Comparison of ENCODE assay signal across 7 cellular contexts in the genomic region with DNA sequence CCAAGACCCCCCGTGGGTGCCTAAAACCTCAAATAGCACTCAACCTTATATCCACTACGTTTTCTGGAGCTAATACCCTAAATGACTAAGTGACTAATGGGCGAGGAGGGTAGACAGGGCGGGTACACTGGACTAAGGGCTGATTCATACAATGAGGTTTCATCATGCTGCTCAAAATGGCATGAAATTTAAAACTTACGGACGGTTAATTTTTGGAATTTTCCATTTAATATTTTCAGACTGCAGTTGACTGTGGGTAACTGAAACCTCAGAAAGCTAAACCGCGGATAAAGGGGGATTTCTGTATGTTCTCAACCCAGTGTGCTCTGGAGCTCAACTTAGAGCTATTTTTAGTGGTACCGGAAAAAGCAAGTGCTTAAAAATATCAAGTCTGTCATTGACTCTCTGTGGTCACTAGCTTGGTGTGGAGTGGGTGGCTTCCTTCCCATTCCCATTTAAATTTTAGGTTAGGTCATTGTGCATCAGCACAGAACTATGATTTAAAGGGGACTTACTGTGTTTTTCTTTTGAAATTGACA.
DNase-seq lines count a peak whose midpoint lies in the region; ATAC-seq lines count a peak whose summit lies in the region.

No MANE protein-coding gene starts in this region.

- DNase-seq in T-helper 2 cell treated with Interferon-gamma antibody and Interleukin-4, amounts not matched to agents 5 μg/mL and 100 μg/mL, for 36 hours (ENCODE audit: low spot score): peak; percentile 6
- DNase-seq in iris pigment epithelial cell (ENCODE audit: low read depth): peak; percentile 89
- DNase-seq in NCI-H774 (lab: John Stamatoyannopoulos, UW): no peak
- no peak for DNase-seq in H7

- no peaks in the 10 kb centered on the region for H3K36me3 ChIP-seq in H7 (replicated peaks; ENCODE audit: control insufficient read depth, insufficient read depth, low read length)

- ATAC-seq in GM18873 (IDR thresholded peaks at IDR 0.05; ENCODE audit: low FRiP score, unreplicated experiment): peak; percentile 62
- ATAC-seq in HG02642 (IDR thresholded peaks at IDR 0.05; ENCODE audit: poor library complexity, unreplicated experiment): peak; percentile 89
- ATAC-seq in HG03521 (IDR thresholded peaks at IDR 0.05; ENCODE audit: unreplicated experiment): no peak

- no peak overlapping the region for H3K4me3 Mint-ChIP-seq in T-helper 2 cell treated with Interferon-gamma antibody and Interleukin-4, amounts not matched to agents 5 μg/mL and 100 μg/mL, for 36 hours

- no peaks in the 10 kb centered on the region for H3K27me3 Mint-ChIP-seq in T-helper 2 cell treated with Interferon-gamma antibody and Interleukin-4, amounts not matched to agents 5 μg/mL and 100 μg/mL, for 36 hours (ENCODE audit: low read depth)

- no peaks in the 10 kb centered on the region for H3K9me3 Mint-ChIP-seq in T-helper 2 cell treated with Interferon-gamma antibody and Interleukin-4, amounts not matched to agents 5 μg/mL and 100 μg/mL, for 36 hours

- no peaks in the 10 kb centered on the region for H3K4me1 Mint-ChIP-seq in T-helper 2 cell treated with Interferon-gamma antibody and Interleukin-4, amounts not matched to agents 5 μg/mL and 100 μg/mL, for 36 hours (ENCODE audit: low read depth)

- H3K4me3 ChIP-seq in H7 (ENCODE audit: insufficient read depth, low read depth, low read length): no peak overlapping the region

- H3K36me3 Mint-ChIP-seq in T-helper 2 cell treated with Interferon-gamma antibody and Interleukin-4, amounts not matched to agents 5 μg/mL and 100 μg/mL, for 36 hours (ENCODE audit: low read depth): peaks cover 2% of the 10 kb centered on the region

- H3K27me3 ChIP-seq in H7 (ENCODE audit: control insufficient read depth, insufficient read depth, low read length): no peaks in the 10 kb centered on the region

- no peak overlapping the region for H3K27ac Mint-ChIP-seq in T-helper 2 cell treated with Interferon-gamma antibody and Interleukin-4, amounts not matched to agents 5 μg/mL and 100 μg/mL, for 36 hours

Comparison
In these comparisons a context has a peak if more than half of its experiments do, and no peak if none do; other contexts are left out.
1. DNase-seq: peak in T-helper 2 cell treated with Interferon-gamma antibody and Interleukin-4, amounts not matched to agents 5 μg/mL and 100 μg/mL, for 36 hours (single experiment) and iris pigment epithelial cell (single experiment); none in NCI-H774 (single experiment) and H7 (single experiment).